Comparison of ENCODE assay signal across 1 cellular context in the genomic region with DNA sequence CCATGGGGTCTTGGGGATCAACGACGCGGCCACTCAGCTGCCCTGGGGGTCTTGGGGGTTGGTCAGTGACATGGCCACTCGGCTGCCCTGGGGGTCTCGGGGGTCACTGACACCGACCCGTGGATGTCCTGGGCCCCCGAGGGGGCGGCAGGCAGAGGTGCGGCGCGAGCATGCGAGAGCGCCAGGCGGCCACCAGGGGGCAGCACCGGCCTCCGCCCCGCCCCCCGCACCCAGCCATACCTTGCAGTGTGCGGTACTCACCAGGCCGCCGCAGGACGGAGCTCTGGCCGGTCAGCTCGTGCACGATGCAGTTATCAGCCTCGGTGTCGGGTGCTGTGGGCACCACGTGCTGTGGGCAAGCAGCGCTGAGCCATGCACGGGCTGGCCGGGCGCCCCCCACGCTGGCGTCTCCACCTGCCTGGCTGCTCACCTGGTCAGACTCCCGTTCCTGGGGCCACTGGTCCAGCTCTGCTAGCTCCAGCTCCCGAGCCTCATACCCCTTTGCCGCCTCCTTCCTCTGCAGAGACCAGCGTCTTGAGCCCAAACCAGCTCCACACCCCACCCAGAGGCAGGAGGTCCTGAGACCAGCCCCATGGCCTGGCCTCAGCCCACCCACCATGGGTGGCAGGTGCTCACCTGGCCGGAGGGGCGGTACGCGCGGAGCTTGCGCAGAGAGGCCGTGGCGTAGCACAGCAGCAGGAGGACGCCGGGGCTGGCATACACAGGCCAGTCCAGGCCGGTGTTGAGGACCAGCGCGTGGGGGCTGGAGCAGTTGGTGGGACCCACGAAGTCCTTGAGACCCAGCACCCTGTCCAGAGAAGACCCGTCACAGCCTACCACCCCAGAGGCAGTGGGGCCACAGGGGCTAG.
A peak's percentile ranks its signal among the peaks of the same experiment; 100 is the strongest.
TF ChIP-seq lines count a peak whose summit lies in the region.

No MANE protein-coding gene starts in this region.

TF ChIP-seq in K562, 482 proteins besides CTCF, POLR2A, EP300 and RAD21 (continued from another document):
- TF ChIP-seq, protein P1, sequence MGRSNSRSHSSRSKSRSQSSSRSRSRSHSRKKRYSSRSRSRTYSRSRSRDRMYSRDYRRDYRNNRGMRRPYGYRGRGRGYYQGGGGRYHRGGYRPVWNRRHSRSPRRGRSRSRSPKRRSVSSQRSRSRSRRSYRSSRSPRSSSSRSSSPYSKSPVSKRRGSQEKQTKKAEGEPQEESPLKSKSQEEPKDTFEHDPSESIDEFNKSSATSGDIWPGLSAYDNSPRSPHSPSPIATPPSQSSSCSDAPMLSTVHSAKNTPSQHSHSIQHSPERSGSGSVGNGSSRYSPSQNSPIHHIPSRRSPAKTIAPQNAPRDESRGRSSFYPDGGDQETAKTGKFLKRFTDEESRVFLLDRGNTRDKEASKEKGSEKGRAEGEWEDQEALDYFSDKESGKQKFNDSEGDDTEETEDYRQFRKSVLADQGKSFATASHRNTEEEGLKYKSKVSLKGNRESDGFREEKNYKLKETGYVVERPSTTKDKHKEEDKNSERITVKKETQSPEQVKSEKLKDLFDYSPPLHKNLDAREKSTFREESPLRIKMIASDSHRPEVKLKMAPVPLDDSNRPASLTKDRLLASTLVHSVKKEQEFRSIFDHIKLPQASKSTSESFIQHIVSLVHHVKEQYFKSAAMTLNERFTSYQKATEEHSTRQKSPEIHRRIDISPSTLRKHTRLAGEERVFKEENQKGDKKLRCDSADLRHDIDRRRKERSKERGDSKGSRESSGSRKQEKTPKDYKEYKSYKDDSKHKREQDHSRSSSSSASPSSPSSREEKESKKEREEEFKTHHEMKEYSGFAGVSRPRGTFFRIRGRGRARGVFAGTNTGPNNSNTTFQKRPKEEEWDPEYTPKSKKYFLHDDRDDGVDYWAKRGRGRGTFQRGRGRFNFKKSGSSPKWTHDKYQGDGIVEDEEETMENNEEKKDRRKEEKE (IDR thresholded peaks at IDR 0.05; ENCODE audit: borderline replicate concordance in 1 of 2, control insufficient read depth in 1 of 2, low read depth in 2 of 2, low read length in 1 of 2), result no peak
- peak; percentile 43; the same call in 1 of the 2 replicates for TF ChIP-seq ZNF384 (IDR thresholded peaks at IDR 0.05; ENCODE audit: low read depth, low read length)
- no peak; the same call in 1 of the 2 replicates for TF ChIP-seq ZNF175 (CRISPR knock-in tag; IDR thresholded peaks at IDR 0.05; ENCODE audit: low read depth)
- peak; percentile 77 for TF ChIP-seq KAT2B (IDR thresholded peaks at IDR 0.05; ENCODE audit: low read depth, low read length)
- peak in 1 of 2 experiments; percentile 60; a peak in 1 of 4 replicates for TF ChIP-seq KDM4B (IDR thresholded peaks at IDR 0.05; ENCODE audit: borderline replicate concordance in 2 of 2, low read depth in 1 of 2)
- TF ChIP-seq CTBP1 (IDR thresholded peaks at IDR 0.05; ENCODE audit: borderline replicate concordance), result peak; percentile 86
- peak; percentile 62; the same call in 1 of the 2 replicates for TF ChIP-seq MXI1 (IDR thresholded peaks at IDR 0.05; ENCODE audit: low read depth, low read length)
- no peak for TF ChIP-seq CC2D1A (IDR thresholded peaks at IDR 0.05)
- TF ChIP-seq HNRNPL (IDR thresholded peaks at IDR 0.05; ENCODE audit: low read depth, low read length), result peak; percentile 96
- TF ChIP-seq CREB1 (IDR thresholded peaks at IDR 0.05), result peak; percentile 66; the same call in 1 of the 2 replicates
- TF ChIP-seq CREB1 (CRISPR knock-in tag; IDR thresholded peaks at IDR 0.05), result peak; percentile 85
- TF ChIP-seq CBX1 (IDR thresholded peaks at IDR 0.05; ENCODE audit: low read depth), result peak; percentile 73; the same call in 1 of the 2 replicates
- TF ChIP-seq, protein P2, sequence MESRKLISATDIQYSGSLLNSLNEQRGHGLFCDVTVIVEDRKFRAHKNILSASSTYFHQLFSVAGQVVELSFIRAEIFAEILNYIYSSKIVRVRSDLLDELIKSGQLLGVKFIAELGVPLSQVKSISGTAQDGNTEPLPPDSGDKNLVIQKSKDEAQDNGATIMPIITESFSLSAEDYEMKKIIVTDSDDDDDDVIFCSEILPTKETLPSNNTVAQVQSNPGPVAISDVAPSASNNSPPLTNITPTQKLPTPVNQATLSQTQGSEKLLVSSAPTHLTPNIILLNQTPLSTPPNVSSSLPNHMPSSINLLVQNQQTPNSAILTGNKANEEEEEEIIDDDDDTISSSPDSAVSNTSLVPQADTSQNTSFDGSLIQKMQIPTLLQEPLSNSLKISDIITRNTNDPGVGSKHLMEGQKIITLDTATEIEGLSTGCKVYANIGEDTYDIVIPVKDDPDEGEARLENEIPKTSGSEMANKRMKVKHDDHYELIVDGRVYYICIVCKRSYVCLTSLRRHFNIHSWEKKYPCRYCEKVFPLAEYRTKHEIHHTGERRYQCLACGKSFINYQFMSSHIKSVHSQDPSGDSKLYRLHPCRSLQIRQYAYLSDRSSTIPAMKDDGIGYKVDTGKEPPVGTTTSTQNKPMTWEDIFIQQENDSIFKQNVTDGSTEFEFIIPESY (CRISPR knock-in tag; IDR thresholded peaks at IDR 0.05), result peak; percentile 79
- TF ChIP-seq ZBTB1 (CRISPR knock-in tag; IDR thresholded peaks at IDR 0.05; ENCODE audit: borderline replicate concordance, low read depth), result peak; percentile 35; the same call in 1 of the 2 replicates
- peak; percentile 86; the same call in 1 of the 2 replicates for TF ChIP-seq ZNF282 (CRISPR knock-in tag; IDR thresholded peaks at IDR 0.05)
- TF ChIP-seq, protein P3, sequence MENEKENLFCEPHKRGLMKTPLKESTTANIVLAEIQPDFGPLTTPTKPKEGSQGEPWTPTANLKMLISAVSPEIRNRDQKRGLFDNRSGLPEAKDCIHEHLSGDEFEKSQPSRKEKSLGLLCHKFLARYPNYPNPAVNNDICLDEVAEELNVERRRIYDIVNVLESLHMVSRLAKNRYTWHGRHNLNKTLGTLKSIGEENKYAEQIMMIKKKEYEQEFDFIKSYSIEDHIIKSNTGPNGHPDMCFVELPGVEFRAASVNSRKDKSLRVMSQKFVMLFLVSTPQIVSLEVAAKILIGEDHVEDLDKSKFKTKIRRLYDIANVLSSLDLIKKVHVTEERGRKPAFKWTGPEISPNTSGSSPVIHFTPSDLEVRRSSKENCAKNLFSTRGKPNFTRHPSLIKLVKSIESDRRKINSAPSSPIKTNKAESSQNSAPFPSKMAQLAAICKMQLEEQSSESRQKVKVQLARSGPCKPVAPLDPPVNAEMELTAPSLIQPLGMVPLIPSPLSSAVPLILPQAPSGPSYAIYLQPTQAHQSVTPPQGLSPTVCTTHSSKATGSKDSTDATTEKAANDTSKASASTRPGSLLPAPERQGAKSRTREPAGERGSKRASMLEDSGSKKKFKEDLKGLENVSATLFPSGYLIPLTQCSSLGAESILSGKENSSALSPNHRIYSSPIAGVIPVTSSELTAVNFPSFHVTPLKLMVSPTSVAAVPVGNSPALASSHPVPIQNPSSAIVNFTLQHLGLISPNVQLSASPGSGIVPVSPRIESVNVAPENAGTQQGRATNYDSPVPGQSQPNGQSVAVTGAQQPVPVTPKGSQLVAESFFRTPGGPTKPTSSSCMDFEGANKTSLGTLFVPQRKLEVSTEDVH (IDR thresholded peaks at IDR 0.05; ENCODE audit: low read depth, partially characterized antibody), result peak; percentile 57
- TF ChIP-seq XRCC5 (IDR thresholded peaks at IDR 0.05; ENCODE audit: low read depth, low read length), result peak; percentile 95; the same call in 1 of the 2 replicates
- TF ChIP-seq NONO (IDR thresholded peaks at IDR 0.05; ENCODE audit: low read depth in 2 of 2, low read length in 1 of 2), result peak in 1 of 2 experiments; percentile 82; a peak in 2 of 4 replicates
- TF ChIP-seq, protein P4, sequence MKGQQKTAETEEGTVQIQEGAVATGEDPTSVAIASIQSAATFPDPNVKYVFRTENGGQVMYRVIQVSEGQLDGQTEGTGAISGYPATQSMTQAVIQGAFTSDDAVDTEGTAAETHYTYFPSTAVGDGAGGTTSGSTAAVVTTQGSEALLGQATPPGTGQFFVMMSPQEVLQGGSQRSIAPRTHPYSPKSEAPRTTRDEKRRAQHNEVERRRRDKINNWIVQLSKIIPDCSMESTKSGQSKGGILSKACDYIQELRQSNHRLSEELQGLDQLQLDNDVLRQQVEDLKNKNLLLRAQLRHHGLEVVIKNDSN (CRISPR knock-in tag; IDR thresholded peaks at IDR 0.05), result peak; percentile 81
- TF ChIP-seq, protein P5, sequence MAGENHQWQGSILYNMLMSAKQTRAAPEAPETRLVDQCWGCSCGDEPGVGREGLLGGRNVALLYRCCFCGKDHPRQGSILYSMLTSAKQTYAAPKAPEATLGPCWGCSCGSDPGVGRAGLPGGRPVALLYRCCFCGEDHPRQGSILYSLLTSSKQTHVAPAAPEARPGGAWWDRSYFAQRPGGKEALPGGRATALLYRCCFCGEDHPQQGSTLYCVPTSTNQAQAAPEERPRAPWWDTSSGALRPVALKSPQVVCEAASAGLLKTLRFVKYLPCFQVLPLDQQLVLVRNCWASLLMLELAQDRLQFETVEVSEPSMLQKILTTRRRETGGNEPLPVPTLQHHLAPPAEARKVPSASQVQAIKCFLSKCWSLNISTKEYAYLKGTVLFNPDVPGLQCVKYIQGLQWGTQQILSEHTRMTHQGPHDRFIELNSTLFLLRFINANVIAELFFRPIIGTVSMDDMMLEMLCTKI (IDR thresholded peaks at IDR 0.05; ENCODE audit: partially characterized antibody), result no peak
- TF ChIP-seq RBBP5 (IDR thresholded peaks at IDR 0.05; ENCODE audit: borderline replicate concordance, insufficient read depth, low read length, poor library complexity, severe bottlenecking), result peak; percentile 53
- peak; percentile 51; the same call in 1 of the 2 replicates for TF ChIP-seq ZKSCAN1 (IDR thresholded peaks at IDR 0.05; ENCODE audit: low read depth, low read length)
- TF ChIP-seq NRF1 (conservative IDR thresholded peaks at IDR 0.05 in 1 of 2, IDR thresholded peaks at IDR 0.05 in 1 of 2), result peak in 1 of 2 experiments; percentile 43; a peak in 2 of 4 replicates
- peak; percentile 64 for TF ChIP-seq SIN3B (IDR thresholded peaks at IDR 0.05; ENCODE audit: low read depth)
- TF ChIP-seq, protein P6, sequence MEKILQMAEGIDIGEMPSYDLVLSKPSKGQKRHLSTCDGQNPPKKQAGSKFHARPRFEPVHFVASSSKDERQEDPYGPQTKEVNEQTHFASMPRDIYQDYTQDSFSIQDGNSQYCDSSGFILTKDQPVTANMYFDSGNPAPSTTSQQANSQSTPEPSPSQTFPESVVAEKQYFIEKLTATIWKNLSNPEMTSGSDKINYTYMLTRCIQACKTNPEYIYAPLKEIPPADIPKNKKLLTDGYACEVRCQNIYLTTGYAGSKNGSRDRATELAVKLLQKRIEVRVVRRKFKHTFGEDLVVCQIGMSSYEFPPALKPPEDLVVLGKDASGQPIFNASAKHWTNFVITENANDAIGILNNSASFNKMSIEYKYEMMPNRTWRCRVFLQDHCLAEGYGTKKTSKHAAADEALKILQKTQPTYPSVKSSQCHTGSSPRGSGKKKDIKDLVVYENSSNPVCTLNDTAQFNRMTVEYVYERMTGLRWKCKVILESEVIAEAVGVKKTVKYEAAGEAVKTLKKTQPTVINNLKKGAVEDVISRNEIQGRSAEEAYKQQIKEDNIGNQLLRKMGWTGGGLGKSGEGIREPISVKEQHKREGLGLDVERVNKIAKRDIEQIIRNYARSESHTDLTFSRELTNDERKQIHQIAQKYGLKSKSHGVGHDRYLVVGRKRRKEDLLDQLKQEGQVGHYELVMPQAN (IDR thresholded peaks at IDR 0.05; ENCODE audit: borderline replicate concordance), result 0 out of 2 replicates have a peak, but pooled peaks have one; percentile 33
- peak; percentile 95 for TF ChIP-seq EP400 (IDR thresholded peaks at IDR 0.05)
- no peak for TF ChIP-seq PRPF4 (IDR thresholded peaks at IDR 0.05; ENCODE audit: insufficient read depth, low read depth, low read length, poor library complexity, severe bottlenecking)
- TF ChIP-seq NR1H2 (CRISPR knock-in tag; IDR thresholded peaks at IDR 0.05), result 0 out of 2 replicates have a peak, but pooled peaks have one; percentile 65
- TF ChIP-seq ILF3 (IDR thresholded peaks at IDR 0.05; ENCODE audit: borderline replicate concordance), result no peak
- TF ChIP-seq U2AF1 (optimal IDR thresholded peaks at IDR 0.05; ENCODE audit: low read depth, low read length), result peak; percentile 64
- peak; percentile 81 for TF ChIP-seq GABPB1 (CRISPR knock-in tag; IDR thresholded peaks at IDR 0.05)
- no peak for TF ChIP-seq HMG20A (CRISPR knock-in tag; conservative IDR thresholded peaks at IDR 0.05)
- TF ChIP-seq, protein P7, sequence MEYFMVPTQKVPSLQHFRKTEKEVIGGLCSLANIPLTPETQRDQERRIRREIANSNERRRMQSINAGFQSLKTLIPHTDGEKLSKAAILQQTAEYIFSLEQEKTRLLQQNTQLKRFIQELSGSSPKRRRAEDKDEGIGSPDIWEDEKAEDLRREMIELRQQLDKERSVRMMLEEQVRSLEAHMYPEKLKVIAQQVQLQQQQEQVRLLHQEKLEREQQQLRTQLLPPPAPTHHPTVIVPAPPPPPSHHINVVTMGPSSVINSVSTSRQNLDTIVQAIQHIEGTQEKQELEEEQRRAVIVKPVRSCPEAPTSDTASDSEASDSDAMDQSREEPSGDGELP (CRISPR knock-in tag; IDR thresholded peaks at IDR 0.05; ENCODE audit: borderline replicate concordance), result peak; percentile 91
- peak; percentile 9 for TF ChIP-seq DACH1 (IDR thresholded peaks at IDR 0.05; ENCODE audit: partially characterized antibody)
- peak; percentile 49 for TF ChIP-seq TCF3 (CRISPR knock-in tag; IDR thresholded peaks at IDR 0.05)
- TF ChIP-seq RNF2 (IDR thresholded peaks at IDR 0.05), result no peak; the same call in none of the 2 replicates
